Comparison of ENCODE assay signal across 8 cellular contexts in the genomic region with DNA sequence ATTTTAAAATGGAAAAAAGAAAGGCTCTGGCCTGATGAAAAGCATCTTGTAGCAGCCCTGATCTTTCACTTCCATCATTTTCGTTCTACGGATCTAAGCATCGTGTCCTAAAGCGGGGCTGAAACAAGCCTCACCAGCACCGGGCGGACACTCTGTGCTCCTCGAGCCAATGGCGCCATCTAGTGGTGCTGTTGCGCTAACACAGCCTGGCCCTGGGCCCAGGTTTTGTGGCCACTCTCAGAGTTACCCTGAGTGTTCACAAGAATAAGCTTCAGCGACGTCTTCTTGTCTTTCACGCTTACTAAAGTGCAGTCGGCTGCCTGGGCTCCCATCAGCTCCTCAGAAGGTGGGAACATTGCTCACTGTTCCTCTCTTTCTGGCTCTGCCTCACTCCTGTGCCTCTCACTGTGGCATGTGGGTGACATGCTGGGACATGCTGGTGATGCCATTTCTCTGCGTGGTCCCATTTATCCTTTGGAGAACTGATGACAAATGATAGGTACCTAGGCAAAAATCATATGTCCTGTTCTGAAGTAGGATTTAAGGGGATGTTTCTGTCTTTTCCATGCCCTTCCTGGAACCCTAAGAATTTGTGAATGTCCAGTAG. TPM values are rescaled to one million over a fixed set of nuclear protein-coding genes. Genes with fewer than 3 reads are reported as not detected.
DNase-seq lines count a peak whose midpoint lies in the region; ATAC-seq and TF ChIP-seq lines count a peak whose summit lies in the region.

No MANE protein-coding gene starts in this region.

- no peak overlapping the region for H3K27ac ChIP-seq in left lung

- intact Hi-C loops in left lung (cut with DNase I): loop anchor here in 1 of 2 donors (5.0 kb wide), 1 partner anchor 117 kb away; no protein-coding TSS in a partner anchor

- peaks cover 0 to 28% of the 10 kb centered on the region in 2 donors for H3K27me3 ChIP-seq in left lung

- no peaks in the 10 kb centered on the region for H3K36me3 ChIP-seq in left lung

- DNase-seq in AG10803 (ENCODE audit: low read depth) (peak; percentile 67), NCI-H2107 treated with DMSO at 0.1 percent for 48 hours (lab: John Stamatoyannopoulos, UW; ENCODE audit: unreplicated experiment) (peak; percentile 48), left lung (peak; percentile 82 to 91)
- DNase-seq in activated CD4-positive, CD25-positive, alpha-beta regulatory T cell (lab: John Stamatoyannopoulos, UW): peak; percentile 40 to 59 (median 55)
- DNase-seq in central memory CD4-positive, alpha-beta T cell: peak; percentile 56
- DNase-seq in stimulated activated CD4-positive, alpha-beta T cell treated with anti-CD3 and anti-CD28 coated beads, Interleukin-4, amount 100 ng/mL, for 48 hours (ENCODE audit: low read depth in 2 of 2): peak; percentile 64 to 77

- H3K4me3 ChIP-seq in AG10803 (ENCODE audit: low read length) (no peak overlapping the region), left lung (no peak overlapping the region)

- no peaks in the 10 kb centered on the region for H3K9me3 ChIP-seq in left lung

- no peaks in the 10 kb centered on the region for H3K4me1 ChIP-seq in left lung

- ATAC-seq in GM18861 (IDR thresholded peaks at IDR 0.05; ENCODE audit: unreplicated experiment) (peak; percentile 88), HG03045 (IDR thresholded peaks at IDR 0.05; ENCODE audit: unreplicated experiment) (peak; percentile 90), left lung (peak; percentile 96)

- TF ChIP-seq CTCF in AG10803 (conservative IDR thresholded peaks at IDR 0.05; ENCODE audit: low read length): peak; percentile 97
- TF ChIP-seq CTCF in left lung (IDR thresholded peaks at IDR 0.05): peak; percentile 96 to 97

RNA-seq across cellular contexts. Expression of a gene that starts 32.7 kb away (rescaled TPM):
- not detected for total RNA-seq in left lung

RNA-seq across cellular contexts. Expression of a gene that starts 41.0 kb away (rescaled TPM):
- total RNA-seq in left lung: under 1 TPM; 0.35 to 0.76 TPM
